ENCODE assay signal across 8 cellular contexts in the genomic region with DNA sequence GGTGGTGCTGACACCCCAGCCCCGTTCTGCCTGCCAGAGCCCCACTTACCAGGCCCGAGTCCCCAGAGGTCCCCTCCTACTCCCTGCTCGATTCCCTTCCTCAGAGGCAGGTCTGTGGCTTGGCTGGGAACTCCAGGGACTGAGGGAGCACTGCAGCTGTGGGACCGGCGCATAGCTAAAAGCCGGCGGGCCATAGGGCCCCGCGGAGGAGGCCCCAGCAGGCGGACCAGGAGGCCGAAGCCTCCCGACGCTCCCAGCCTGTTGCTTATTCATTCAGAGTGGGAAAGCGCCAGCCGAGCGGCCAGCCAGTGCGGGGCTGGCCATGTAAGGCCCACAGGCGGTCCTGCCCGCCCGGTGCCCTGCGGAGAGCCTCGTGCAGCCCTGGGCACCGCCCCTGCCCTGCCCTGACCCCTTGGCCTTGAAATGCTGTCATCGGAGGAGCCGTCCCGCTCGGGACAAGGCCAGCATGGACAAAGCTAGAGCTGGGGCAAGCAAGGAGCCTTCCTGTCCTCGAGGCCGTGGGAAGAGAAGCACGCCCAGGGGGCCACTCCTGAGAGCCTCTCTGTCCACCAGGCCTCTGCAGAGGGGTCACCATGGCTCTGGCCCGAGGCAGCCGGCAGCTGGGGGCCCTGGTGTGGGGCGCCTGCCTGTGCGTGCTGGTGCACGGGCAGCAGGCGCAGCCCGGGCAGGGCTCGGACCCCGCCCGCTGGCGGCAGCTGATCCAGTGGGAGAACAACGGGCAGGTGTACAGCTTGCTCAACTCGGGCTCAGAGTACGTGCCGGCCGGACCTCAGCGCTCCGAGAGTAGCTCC. TPM values are rescaled to one million over a fixed set of nuclear protein-coding genes. Genes with fewer than 3 reads are reported as not detected.
A peak's percentile ranks its signal among the peaks of the same experiment; 100 is the strongest.
DNase-seq lines count a peak whose midpoint lies in the region; ATAC-seq and TF ChIP-seq lines count a peak whose summit lies in the region.

A gene with protein sequence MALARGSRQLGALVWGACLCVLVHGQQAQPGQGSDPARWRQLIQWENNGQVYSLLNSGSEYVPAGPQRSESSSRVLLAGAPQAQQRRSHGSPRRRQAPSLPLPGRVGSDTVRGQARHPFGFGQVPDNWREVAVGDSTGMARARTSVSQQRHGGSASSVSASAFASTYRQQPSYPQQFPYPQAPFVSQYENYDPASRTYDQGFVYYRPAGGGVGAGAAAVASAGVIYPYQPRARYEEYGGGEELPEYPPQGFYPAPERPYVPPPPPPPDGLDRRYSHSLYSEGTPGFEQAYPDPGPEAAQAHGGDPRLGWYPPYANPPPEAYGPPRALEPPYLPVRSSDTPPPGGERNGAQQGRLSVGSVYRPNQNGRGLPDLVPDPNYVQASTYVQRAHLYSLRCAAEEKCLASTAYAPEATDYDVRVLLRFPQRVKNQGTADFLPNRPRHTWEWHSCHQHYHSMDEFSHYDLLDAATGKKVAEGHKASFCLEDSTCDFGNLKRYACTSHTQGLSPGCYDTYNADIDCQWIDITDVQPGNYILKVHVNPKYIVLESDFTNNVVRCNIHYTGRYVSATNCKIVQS (plus strand): TSS at position 272 of the 812 bp plus-strand sequence. CDS start 322 bp downstream, at position 594.

- H3K27ac Mint-ChIP-seq in endodermal cell, result no peak within 1 kb of the TSS

- no peaks in the 10 kb centered on the region for H3K27me3 ChIP-seq in RWPE2 (ENCODE audit: insufficient read depth, poor library complexity, severe bottlenecking)
- no peaks in the 10 kb centered on the region for H3K27me3 ChIP-seq in endodermal cell (ENCODE audit: control insufficient read depth, insufficient read depth, low read length, poor library complexity, severe bottlenecking)
- no peaks in the 10 kb centered on the region for H3K27me3 ChIP-seq in thoracic aorta (replicated peaks; ENCODE audit: insufficient read depth)

- H3K36me3 ChIP-seq in RWPE2 (ENCODE audit: low read depth) (no peaks in the 10 kb centered on the region), endodermal cell (ENCODE audit: control insufficient read depth, insufficient read depth, low read length) (no peaks in the 10 kb centered on the region), thoracic aorta (no peaks in the 10 kb centered on the region)

- H3K36me3 Mint-ChIP-seq in endodermal cell (ENCODE audit: low read depth), result no peaks in the 10 kb centered on the region

- DNase-seq in GOT3 (lab: John Stamatoyannopoulos, UW) (peak; percentile 59), RWPE2 (ENCODE audit: low spot score) (no peak), endodermal cell (peak; percentile 93), lung microvascular endothelial cell (ENCODE audit: low read depth in 2 of 2) (peak; percentile 58 to 70), thoracic aorta (ENCODE audit: low spot score) (no peak), globus pallidus (ENCODE audit: low spot score) (no peak)
- no peak for DNase-seq in stimulated activated CD4-positive, alpha-beta T cell treated with anti-CD3 and anti-CD28 coated beads, Interleukin-12 subunit alpha, Interleukin-12 subunit beta, amount 100 ng/mL, for 4 hours

- H3K9me3 ChIP-seq in RWPE2 (ENCODE audit: severe bottlenecking), result no peaks in the 10 kb centered on the region
- no peaks in the 10 kb centered on the region for H3K9me3 ChIP-seq in endodermal cell (ENCODE audit: control insufficient read depth, low read length)
- no peaks in the 10 kb centered on the region for H3K9me3 ChIP-seq in thoracic aorta

- H3K4me3 ChIP-seq in RWPE2 (ENCODE audit: severe bottlenecking) (peak within 1 kb of the TSS; percentile 47), endodermal cell (ENCODE audit: low read length) (peak within 1 kb of the TSS; percentile 77), thoracic aorta (peak within 1 kb of the TSS; percentile 85)

- H3K9ac ChIP-seq in endodermal cell (ENCODE audit: extremely low read depth, low read length, poor library complexity, severe bottlenecking), result peak within 1 kb of the TSS; percentile 49

- H3K4me1 ChIP-seq in RWPE2 (ENCODE audit: insufficient read depth, poor library complexity, severe bottlenecking) (peaks cover 20% of the 10 kb centered on the region), endodermal cell (ENCODE audit: control insufficient read depth, insufficient read depth, low read length) (peaks cover 32% of the 10 kb centered on the region), thoracic aorta (ENCODE audit: control insufficient read depth in 1 of 2, low read depth in 2 of 2) (peaks cover 55 to 83% of the 10 kb centered on the region in 2 donors)

- H3K4me3 Mint-ChIP-seq in endodermal cell, result peak within 1 kb of the TSS; percentile 55

- H3K4me1 Mint-ChIP-seq in endodermal cell, result peaks cover 47% of the 10 kb centered on the region

- TF ChIP-seq CTCF in 22Rv1 (IDR thresholded peaks at IDR 0.05) (no peak), RWPE2 (IDR thresholded peaks at IDR 0.05; ENCODE audit: poor library complexity, severe bottlenecking) (no peak), endodermal cell (conservative IDR thresholded peaks at IDR 0.05) (no peak), thoracic aorta (IDR thresholded peaks at IDR 0.05) (no peak)

- H3K9me3 Mint-ChIP-seq in endodermal cell, result no peaks in the 10 kb centered on the region

- 3% methylated on average over 34 to 48 of the region's 48 CpGs for WGBS in endodermal cell (ENCODE audit: insufficient coverage in 1 of 2, insufficient read length in 1 of 2), 2 experiments

- ATAC-seq in RWPE2 (ENCODE audit: low read depth), result peak; percentile 73
- peak; percentile 15 for ATAC-seq in thoracic aorta (ENCODE audit: insufficient number of reproducible peaks, low FRiP score, low read depth)

- H3K27ac ChIP-seq in 22Rv1 (peak within 1 kb of the TSS; percentile 65), RWPE2 (ENCODE audit: poor library complexity, severe bottlenecking) (peak within 1 kb of the TSS; percentile 70), endodermal cell (ENCODE audit: low read depth, low read length) (peak within 1 kb of the TSS; percentile 72), thoracic aorta (peak within 1 kb of the TSS; percentile 97)

- peaks cover 15% of the 10 kb centered on the region for H3K27me3 Mint-ChIP-seq in endodermal cell (ENCODE audit: insufficient read depth)

RNA-seq across cellular contexts. Expression of the gene that starts here (rescaled TPM):
- total RNA-seq in endodermal cell (10 to 100 TPM; 21.3 to 31.8 TPM), lung microvascular endothelial cell (0.20 and 1.1 TPM in 2 replicates), thoracic aorta (100 to 1,000 TPM; 164 to 321 TPM)
- 92.7 TPM for polyA plus RNA-seq in endodermal cell (2013, experiment 1 of 2)
- polyA plus RNA-seq in endodermal cell (2013, experiment 2 of 2), result 93.8 TPM

Comparison
In these comparisons a context has a peak if more than half of its experiments do, and no peak if none do; other contexts are left out.
1. RNA of the gene that starts here (total RNA-seq): 164 to 321 TPM in thoracic aorta and 21.3 to 31.8 TPM in endodermal cell; 0.20 to 1.1 TPM in lung microvascular endothelial cell; every median in the first group is over 10 times any median in the second.
2. RNA of the gene that starts here (total RNA-seq): 164 to 321 TPM in thoracic aorta; 21.3 to 31.8 TPM in endodermal cell; every median in the first group is over 4 times any median in the second.
3. DNase-seq: peak in GOT3 (single experiment), endodermal cell (single experiment) and lung microvascular endothelial cell (2 of 2); none in RWPE2 (single experiment), thoracic aorta (single experiment), stimulated activated CD4-positive, alpha-beta T cell treated with anti-CD3 and anti-CD28 coated beads, Interleukin-12 subunit alpha, Interleukin-12 subunit beta, amount 100 ng/mL, for 4 hours (single experiment) and globus pallidus (single experiment).
4. Peak in every context shown above with its lines, with median percentiles within 50 percentile points of each other: H3K27ac ChIP-seq and H3K4me3 ChIP-seq.